Comparison of ENCODE assay signal across 13 cellular contexts in genomic region chr12:104182144-104182543, GRCh38. TPM values are rescaled to one million over a fixed set of nuclear protein-coding genes. Genes with fewer than 3 reads are reported as not detected.
DNase-seq lines count a peak whose midpoint lies in the region; ATAC-seq and TF ChIP-seq lines count a peak whose summit lies in the region.
"Had no signal": no experiment of that assay in that cellular context is flagged by ENCODE, and none has a peak within 500 bp of the region (broad histone marks: within the 10 kb centered on the region; RNA-seq: fewer than 3 reads in every experiment).

No MANE protein-coding gene starts in this region.

- H3K36me3 ChIP-seq in left lung (no peaks in the 10 kb centered on the region), suprapubic skin (no peaks in the 10 kb centered on the region), Karpas-422 (ENCODE audit: insufficient read depth, low read length) (no peaks in the 10 kb centered on the region)

- DNase-seq in H4 (ENCODE audit: low spot score): peak; percentile 46
- DNase-seq in cardiac fibroblast (ENCODE audit: low read depth in 2 of 2): peak; percentile 97
- peak in 1 of 2 donors; percentile 47 for DNase-seq in left lung
- DNase-seq in suprapubic skin (ENCODE audit: low spot score in 2 of 2): peak in 1 of 2 donors; percentile 73
- no peak for DNase-seq in Karpas-422
- DNase-seq in NCI-H82 (lab: John Stamatoyannopoulos, UW): no peak
- DNase-seq: activated B cell treated with CpG ODN at 0.5 μM for 24 hours; activated naive CD4-positive, alpha-beta T cell; mesenchymal stem cell; NCI-H1417 had no signal

- peaks cover 9 to 11% of the 10 kb centered on the region in 2 donors for H3K4me1 ChIP-seq in left lung
- H3K4me1 ChIP-seq in suprapubic skin: peaks cover 18% of the 10 kb centered on the region
- no peaks in the 10 kb centered on the region for H3K4me1 ChIP-seq in Karpas-422 (ENCODE audit: low read length)

- no peak overlapping the region for H3K4me2 ChIP-seq in Karpas-422 (ENCODE audit: low read depth, low read length, poor library complexity, severe bottlenecking)
- H3K4me2 ChIP-seq: PC-9 had no signal

- H3K4me3 ChIP-seq in cardiac fibroblast (replicated peaks in 1 of 2; ENCODE audit: low read depth in 2 of 2, low read length in 2 of 2) (no peak overlapping the region), left lung (no peak overlapping the region), suprapubic skin (no peak overlapping the region), Karpas-422 (ENCODE audit: low read length) (no peak overlapping the region)
- H3K4me3 ChIP-seq: PC-9 had no signal

- peak; percentile 43 for ATAC-seq in left lung
- no peak for ATAC-seq in GM21381 (IDR thresholded peaks at IDR 0.05; ENCODE audit: unreplicated experiment)
- ATAC-seq in GM18505 (IDR thresholded peaks at IDR 0.05; ENCODE audit: unreplicated experiment): no peak

- H3K9ac ChIP-seq in Karpas-422 (ENCODE audit: low read length): no peak overlapping the region

- no peaks in the 10 kb centered on the region for H3K9me2 ChIP-seq in Karpas-422 (replicated peaks; ENCODE audit: insufficient read depth, low read length)

- peaks cover 0 to 16% of the 10 kb centered on the region in 2 donors for H3K9me3 ChIP-seq in left lung
- H3K9me3 ChIP-seq in suprapubic skin: peaks cover 5% of the 10 kb centered on the region
- H3K9me3 ChIP-seq in Karpas-422 (ENCODE audit: low read length): no peaks in the 10 kb centered on the region

- no peak overlapping the region for H2AFZ ChIP-seq in Karpas-422 (ENCODE audit: low read length)
- H2AFZ ChIP-seq: PC-9 had no signal

- 51% methylated on average over 4 of the region's 4 CpGs for WGBS in suprapubic skin

- intact Hi-C loops in left lung (cut with DNase I): no loop called here

- no peaks in the 10 kb centered on the region for H4K20me1 ChIP-seq in Karpas-422 (ENCODE audit: insufficient read depth, low read depth, low read length)

- no peak for TF ChIP-seq POLR2A in suprapubic skin (IDR thresholded peaks at IDR 0.05)
- TF ChIP-seq POLR2A in GM18505 (IDR thresholded peaks at IDR 0.05; ENCODE audit: borderline replicate concordance, extremely low read depth, insufficient read depth, insufficient read length): no peak

- H3K27ac ChIP-seq in left lung (no peak overlapping the region), suprapubic skin (peak overlapping the region; percentile 25), Karpas-422 (ENCODE audit: low read length) (no peak overlapping the region)
- H3K27ac ChIP-seq: PC-9 had no signal

- H3K79me2 ChIP-seq in Karpas-422 (ENCODE audit: low read length): no peaks in the 10 kb centered on the region

- H3K27me3 ChIP-seq in left lung: no peaks in the 10 kb centered on the region
- H3K27me3 ChIP-seq in suprapubic skin: no peaks in the 10 kb centered on the region
- no peaks in the 10 kb centered on the region for H3K27me3 ChIP-seq in Karpas-422 (ENCODE audit: low read length)

- TF ChIP-seq CTCF in cardiac fibroblast (IDR thresholded peaks at IDR 0.05; ENCODE audit: low read depth, low read length) (no peak), left lung (IDR thresholded peaks at IDR 0.05) (no peak), suprapubic skin (IDR thresholded peaks at IDR 0.05) (no peak)

- no peak for TF ChIP-seq EP300 in suprapubic skin (IDR thresholded peaks at IDR 0.05)

RNA-seq across cellular contexts. Expression of gene TXNRD1, which starts 33.4 kb away (rescaled TPM):
- total RNA-seq in H4 (2014; rRNA removed; shearing (Covaris generic)): 678 and 701 TPM in 2 replicates
- total RNA-seq in left lung (100 to 1,000 TPM; 111 to 174 TPM), suprapubic skin (10 to 100 TPM; 33.1 to 52.1 (median 39.4) TPM)
- total RNA-seq in Karpas-422 (2014; rRNA removed; shearing (Covaris generic); ENCODE audit: low replicate concordance): 54.6 and 69.4 TPM in 2 replicates

RNA-seq across cellular contexts. Expression of gene NFYB, which starts 44.1 kb away (rescaled TPM):
- total RNA-seq in H4 (2014; rRNA removed; shearing (Covaris generic)): 25.8 and 27.2 TPM in 2 replicates
- total RNA-seq in left lung (10 to 100 TPM; 25.0 to 29.8 TPM), suprapubic skin (10 to 100 TPM; 13.7 to 27.4 (median 20.8) TPM)
- total RNA-seq in Karpas-422 (2014; rRNA removed; shearing (Covaris generic); ENCODE audit: low replicate concordance): 15.5 and 27.0 TPM in 2 replicates

Comparison
In these comparisons a context has a peak if more than half of its experiments do, and no peak if none do; other contexts are left out.
1. DNase-seq: peak in H4 (single experiment) and cardiac fibroblast (2 of 2); none in Karpas-422 (single experiment) and NCI-H82 (single experiment).